In the genomic region with DNA sequence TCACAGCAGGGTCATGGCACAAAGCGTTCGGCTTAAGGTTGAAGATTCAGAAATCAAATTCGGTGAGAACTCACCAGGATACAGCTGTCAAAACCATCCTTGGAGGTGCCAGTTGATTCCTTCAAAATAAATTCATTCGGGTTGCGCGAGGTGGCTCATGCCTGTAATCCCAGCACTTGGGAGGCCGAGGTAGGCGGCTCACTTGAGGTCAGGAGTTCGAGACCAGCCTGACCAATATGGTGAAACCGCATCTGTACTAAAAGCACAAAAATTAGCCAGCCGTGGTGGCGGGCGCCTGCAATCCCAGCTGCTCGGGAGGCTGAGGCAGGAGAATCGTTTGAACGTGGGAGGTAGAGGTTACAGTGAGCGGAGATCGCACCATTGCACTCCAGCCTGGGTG, we compare ENCODE assay signal across 27 cellular contexts.
"Had no signal": no experiment of that assay in that cellular context is flagged by ENCODE, and none has a peak within 500 bp of the region (broad histone marks: within the 10 kb centered on the region; RNA-seq: fewer than 3 reads in every experiment).

No MANE protein-coding gene starts in this region.

- H3K36me3 Mint-ChIP-seq: naive thymus-derived CD4-positive, alpha-beta T cell; neural progenitor cell; stimulated activated effector memory CD8-positive, alpha-beta T cell treated with anti-CD3 and anti-CD28 coated beads, Interleukin-12 subunit alpha, Interleukin-12 subunit beta, amount 100 ng/mL, for 72 hours; stimulated activated naive B cell treated with anti-CD40 and anti-IgM and Interleukin-4, amounts not matched to agents 10 μg/mL and 1 μg/mL and 100 μg/mL, for 72 hours had no signal

- H3K4me1 ChIP-seq: pancreas, prostate gland, right lobe of liver, sigmoid colon, stomach, thyroid gland, tibial nerve, upper lobe of left lung, vagina had no signal

- H3K4me2 ChIP-seq: neural progenitor cell had no signal

- H3K4me1 Mint-ChIP-seq: stimulated activated effector memory CD8-positive, alpha-beta T cell treated with anti-CD3 and anti-CD28 coated beads, Interleukin-12 subunit alpha, Interleukin-12 subunit beta, amount 100 ng/mL, for 72 hours had no signal

- H3K27ac ChIP-seq: neural progenitor cell, pancreas, prostate gland, right lobe of liver, sigmoid colon, stomach, thoracic aorta, thyroid gland, tibial nerve, upper lobe of left lung, vagina had no signal

- H2AFZ ChIP-seq: neural progenitor cell had no signal

- H3K9me3 ChIP-seq: pancreas, prostate gland, right lobe of liver, sigmoid colon, stomach, thoracic aorta, thyroid gland, tibial nerve, upper lobe of left lung, vagina had no signal

- H3K9ac ChIP-seq: neural progenitor cell had no signal

- FAIRE-seq: pancreas, small intestine, urothelium cell line had no signal

- ATAC-seq: naive thymus-derived CD4-positive, alpha-beta T cell; pancreas; right cardiac atrium; right lobe of liver; stimulated activated effector memory CD8-positive, alpha-beta T cell treated with anti-CD3 and anti-CD28 coated beads, Interleukin-12 subunit alpha, Interleukin-12 subunit beta, amount 100 ng/mL, for 72 hours; stimulated activated naive B cell treated with anti-CD40 and anti-IgM and Interleukin-4, amounts not matched to agents 10 μg/mL and 1 μg/mL and 100 μg/mL, for 72 hours had no signal

- H3K4me3 Mint-ChIP-seq: naive thymus-derived CD4-positive, alpha-beta T cell; nephron; neural progenitor cell; stimulated activated effector memory CD8-positive, alpha-beta T cell treated with anti-CD3 and anti-CD28 coated beads, Interleukin-12 subunit alpha, Interleukin-12 subunit beta, amount 100 ng/mL, for 72 hours; stimulated activated naive B cell treated with anti-CD40 and anti-IgM and Interleukin-4, amounts not matched to agents 10 μg/mL and 1 μg/mL and 100 μg/mL, for 72 hours; stimulated activated naive CD8-positive, alpha-beta T cell treated with anti-CD3 and anti-CD28 coated beads, Interleukin-15, Interleukin-2, amounts not matched to agents 100 ng/mL and 50 ng/mL, for 24 hours had no signal

- H3K27ac Mint-ChIP-seq: naive thymus-derived CD4-positive, alpha-beta T cell; nephron; neural progenitor cell; stimulated activated effector memory CD8-positive, alpha-beta T cell treated with anti-CD3 and anti-CD28 coated beads, Interleukin-12 subunit alpha, Interleukin-12 subunit beta, amount 100 ng/mL, for 72 hours; stimulated activated naive B cell treated with anti-CD40 and anti-IgM and Interleukin-4, amounts not matched to agents 10 μg/mL and 1 μg/mL and 100 μg/mL, for 72 hours; stimulated activated naive CD8-positive, alpha-beta T cell treated with anti-CD3 and anti-CD28 coated beads, Interleukin-15, Interleukin-2, amounts not matched to agents 100 ng/mL and 50 ng/mL, for 24 hours had no signal

- H3K9me3 Mint-ChIP-seq: nephron; neural progenitor cell; stimulated activated effector memory CD8-positive, alpha-beta T cell treated with anti-CD3 and anti-CD28 coated beads, Interleukin-12 subunit alpha, Interleukin-12 subunit beta, amount 100 ng/mL, for 72 hours; stimulated activated naive CD8-positive, alpha-beta T cell treated with anti-CD3 and anti-CD28 coated beads, Interleukin-15, Interleukin-2, amounts not matched to agents 100 ng/mL and 50 ng/mL, for 24 hours had no signal

- DNase-seq: naive thymus-derived CD4-positive, alpha-beta T cell; occipital lobe; pancreas; retina; right cardiac atrium; right lobe of liver; sigmoid colon; small intestine; stimulated activated CD4-positive, alpha-beta T cell treated with anti-CD3 and anti-CD28 coated beads, Interleukin-15, amount 100 ng/mL, for 24 hours; stimulated activated CD4-positive, alpha-beta T cell treated with anti-CD3 and anti-CD28 coated beads, Interleukin-2, amount 100 ng/mL, for 24 hours; stimulated activated CD4-positive, alpha-beta T cell treated with anti-CD3 and anti-CD28 coated beads, Interleukin-2, amount 100 ng/mL, for 48 hours; stimulated activated CD4-positive, alpha-beta T cell treated with anti-CD3 and anti-CD28 coated beads, Interleukin-4, amount 100 ng/mL, for 24 hours; stimulated activated naive B cell treated with anti-CD40 and anti-IgM and Interleukin-4, amounts not matched to agents 10 μg/mL and 1 μg/mL and 100 μg/mL, for 72 hours; stimulated activated naive CD4-positive, alpha-beta T cell treated with Interleukin-2 at 50 U/mL for 16 hours; stomach; thyroid gland; trophoblast cell; upper lobe of left lung had no signal

- H3K27me3 ChIP-seq: neural progenitor cell, pancreas, right lobe of liver, sigmoid colon, thyroid gland, tibial nerve, upper lobe of left lung, vagina had no signal

- H3K4me3 ChIP-seq: neural progenitor cell, pancreas, prostate gland, right lobe of liver, sigmoid colon, stomach, thoracic aorta, thyroid gland, tibial nerve, upper lobe of left lung, vagina had no signal

- H3K36me3 ChIP-seq: neural progenitor cell, pancreas, prostate gland, right lobe of liver, sigmoid colon, stomach, thoracic aorta, thyroid gland, tibial nerve, upper lobe of left lung, vagina had no signal
